8 cellular contexts compared by ENCODE assay signal in the genomic region with DNA sequence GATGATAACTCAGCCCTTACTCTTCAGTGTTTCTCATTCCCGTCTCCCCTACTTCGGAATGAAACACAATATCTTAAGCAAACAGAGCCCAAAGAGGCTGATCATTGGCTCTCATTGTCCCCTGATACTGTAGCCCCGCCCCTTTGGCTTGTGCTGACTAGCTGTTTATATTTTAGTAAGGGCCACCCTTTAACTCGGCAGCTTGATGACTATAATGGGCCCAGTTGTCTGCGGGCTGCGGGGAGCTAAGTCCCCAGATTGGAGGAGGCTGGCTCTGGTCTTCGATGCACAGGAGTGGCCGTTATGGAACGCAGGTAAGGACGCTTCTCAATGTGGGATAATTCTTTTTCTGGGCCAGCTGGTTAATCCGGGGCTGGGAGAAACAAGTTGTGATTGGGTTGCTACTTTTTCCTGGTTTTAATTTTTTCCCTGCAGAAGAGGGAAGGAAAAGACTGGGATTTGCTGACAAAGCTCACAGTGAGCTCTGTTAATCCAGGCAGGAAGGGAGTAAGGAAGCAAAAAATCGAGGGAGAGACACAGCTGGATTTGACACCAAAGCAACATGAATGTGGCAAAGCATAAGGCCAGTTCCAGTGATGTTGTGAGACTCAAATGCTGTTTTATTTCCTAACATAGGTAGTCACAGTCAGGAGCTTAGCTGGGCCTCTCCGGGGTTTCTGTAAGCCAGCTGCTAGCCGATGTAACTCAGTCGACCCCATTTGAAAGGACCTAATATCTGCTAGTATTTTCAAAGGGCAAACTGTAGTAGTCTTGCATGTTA. TPM values are rescaled to one million over a fixed set of nuclear protein-coding genes. Genes with fewer than 3 reads are reported as not detected.
DNase-seq lines count a peak whose midpoint lies in the region; ATAC-seq and TF ChIP-seq lines count a peak whose summit lies in the region.

A gene (plus strand): TSS at position 197 of the 781 bp plus-strand sequence. CDS start 88 bp downstream, at position 285.

- no peak for ATAC-seq in GM21529 (IDR thresholded peaks at IDR 0.05; ENCODE audit: unreplicated experiment)

- TSS peak; percentile 72 for BruUV-seq in A673 (replicated peaks; lab: Mats Ljungman, UMichigan)

- H3K27me3 ChIP-seq in A673 (replicated peaks; ENCODE audit: insufficient read depth, low read depth, low read length, poor library complexity) (no peaks in the 10 kb centered on the region), ectodermal cell (ENCODE audit: control insufficient read depth, insufficient read depth, low read length, poor library complexity, severe bottlenecking) (peaks cover 17% of the 10 kb centered on the region), liver (ENCODE audit: control insufficient read depth in 4 of 4, insufficient read depth in 4 of 4, low read length in 3 of 4) (no peaks in the 10 kb centered on the region), suprapubic skin (no peaks in the 10 kb centered on the region)

- no peak for TF ChIP-seq POLR2A in suprapubic skin (IDR thresholded peaks at IDR 0.05)

- CTCF ChIA-PET in A673 (lab: Charles Lee): interaction anchor here (1.5 kb wide), 1 partner anchor 61 kb away, joined by 5 read pairs; no protein-coding TSS in a partner anchor

- H3K4me3 ChIP-seq in A673 (ENCODE audit: low read depth, low read length, poor library complexity, severe bottlenecking) (peak within 1 kb of the TSS; percentile 45), ectodermal cell (ENCODE audit: insufficient read depth, low read depth, low read length) (peak within 1 kb of the TSS; percentile 36), liver (ENCODE audit: low read depth in 1 of 3, low read length in 3 of 3) (peak within 1 kb of the TSS; percentile 18 to 30 (median 28)), suprapubic skin (peak within 1 kb of the TSS; percentile 20)

- H3K9ac ChIP-seq in liver (ENCODE audit: low read depth in 1 of 2, low read length in 2 of 2): no peak within 1 kb of the TSS

- POLR2A ChIA-PET in A673 (lab: Charles Lee; ENCODE audit: low non-redundant PET): interaction anchor here (0.5 to 1.2 kb wide), 2 partner anchors 23 to 38 kb away, joined by 3 to 7 read pairs; no protein-coding TSS in a partner anchor

- TF ChIP-seq CTCF in A673 (conservative IDR thresholded peaks at IDR 0.05; ENCODE audit: low read depth, low read length): no peak
- no peak for TF ChIP-seq CTCF in liver (IDR thresholded peaks at IDR 0.05; ENCODE audit: low read depth, low read length, missing input control)
- no peak for TF ChIP-seq CTCF in suprapubic skin (IDR thresholded peaks at IDR 0.05)

- H3K4me1 ChIP-seq in A673 (ENCODE audit: insufficient read depth, low read length, poor library complexity, severe bottlenecking) (peaks cover 17% of the 10 kb centered on the region), ectodermal cell (ENCODE audit: control insufficient read depth, insufficient read depth, low read length) (peaks cover 37% of the 10 kb centered on the region), liver (ENCODE audit: control insufficient read depth in 4 of 4, insufficient read depth in 4 of 4, low read length in 3 of 4) (peaks cover 0 to 6% (median 1%) of the 10 kb centered on the region in 4 donors), suprapubic skin (peaks cover 3% of the 10 kb centered on the region)

- DNase-seq in A673 (ENCODE audit: low spot score) (peak; percentile 95), H4 (ENCODE audit: low spot score) (peak; percentile 69), NCI-H82 treated with DMSO at 0.1 percent for 48 hours (lab: John Stamatoyannopoulos, UW; ENCODE audit: unreplicated experiment) (peak; percentile 28), suprapubic skin (ENCODE audit: low spot score in 2 of 2) (peak; percentile 80 to 87), SIG-M5 treated with dmso at 0.1 percent for 504 hours (lab: John Stamatoyannopoulos, UW; ENCODE audit: unreplicated experiment) (no peak)

- intact Hi-C loops in A673 (cut with micrococcal nuclease; ENCODE audit: unreplicated experiment): loop anchor here (5.0 kb wide), 1 partner anchor 52 kb away; no protein-coding TSS in a partner anchor

- 3 to 5% methylated on average over 15 of the region's 15 CpGs for WGBS in ectodermal cell, 2 experiments
- WGBS in liver: 26% methylated on average over 15 of the region's 15 CpGs
- WGBS in suprapubic skin: 39% methylated on average over 15 of the region's 15 CpGs

- no peak for TF ChIP-seq EP300 in suprapubic skin (IDR thresholded peaks at IDR 0.05)

- H3K36me3 ChIP-seq in A673 (ENCODE audit: insufficient read depth, low read length, poor library complexity, severe bottlenecking) (no peaks in the 10 kb centered on the region), ectodermal cell (ENCODE audit: control insufficient read depth, insufficient read depth, low read length) (no peaks in the 10 kb centered on the region), liver (ENCODE audit: control insufficient read depth in 4 of 4, insufficient read depth in 3 of 4, low read depth in 1 of 4, low read length in 3 of 4) (no peaks in the 10 kb centered on the region), suprapubic skin (no peaks in the 10 kb centered on the region)

- no peak for TF ChIP-seq RAD21 in liver (IDR thresholded peaks at IDR 0.05)

- H3K27ac ChIP-seq in A673 (ENCODE audit: low read depth, low read length, poor library complexity, severe bottlenecking) (peak within 1 kb of the TSS; percentile 54), ectodermal cell (ENCODE audit: insufficient read depth, low read depth, low read length, poor library complexity, severe bottlenecking) (peak within 1 kb of the TSS; percentile 63), liver (ENCODE audit: low read depth in 1 of 2, low read length in 2 of 2) (peak within 1 kb of the TSS in 1 of 2 donors; percentile 8), suprapubic skin (peak within 1 kb of the TSS; percentile 32)

- H3K9me3 ChIP-seq in A673 (ENCODE audit: low read depth, low read length, poor library complexity, severe bottlenecking) (no peaks in the 10 kb centered on the region), ectodermal cell (ENCODE audit: control insufficient read depth, low read length) (no peaks in the 10 kb centered on the region), liver (ENCODE audit: control insufficient read depth in 4 of 4, low read length in 3 of 4) (no peaks in the 10 kb centered on the region), suprapubic skin (no peaks in the 10 kb centered on the region)

TF ChIP-seq in liver, 16 proteins besides CTCF, POLR2A, EP300 and RAD21:
- peak; percentile 21 for TF ChIP-seq YY1 (IDR thresholded peaks at IDR 0.05)
- no peak for TF ChIP-seq HNF4A (conservative IDR thresholded peaks at IDR 0.05)
- no peak for TF ChIP-seq TAF1 (conservative IDR thresholded peaks at IDR 0.05)
- no peak for TF ChIP-seq FOXA1 (IDR thresholded peaks at IDR 0.05)

RNA-seq across cellular contexts. Expression of the gene that starts here (rescaled TPM):
- 93.2 and 107 TPM in 2 replicates for total RNA-seq in A673 (2021)
- total RNA-seq in H4 (2014; rRNA removed; shearing (Covaris generic)): 16.5 and 22.0 TPM in 2 replicates
- 73.0 TPM for polyA plus RNA-seq in ectodermal cell (2013, experiment 1 of 4)
- 74.3 TPM for polyA plus RNA-seq in ectodermal cell (2013, experiment 2 of 4)
- polyA plus RNA-seq in ectodermal cell (2013, experiment 3 of 4): 61.4 TPM
- 65.9 TPM for polyA plus RNA-seq in ectodermal cell (2013, experiment 4 of 4)
- total RNA-seq in liver: 10 to 100 TPM; 13.4 to 15.5 TPM
- polyA plus RNA-seq in liver: 1 to 10 TPM; 3.4 to 4.4 TPM
- 10 to 100 TPM; 17.3 to 45.1 (median 37.5) TPM for total RNA-seq in suprapubic skin
